5 cellular contexts compared by ENCODE assay signal in the genomic region with DNA sequence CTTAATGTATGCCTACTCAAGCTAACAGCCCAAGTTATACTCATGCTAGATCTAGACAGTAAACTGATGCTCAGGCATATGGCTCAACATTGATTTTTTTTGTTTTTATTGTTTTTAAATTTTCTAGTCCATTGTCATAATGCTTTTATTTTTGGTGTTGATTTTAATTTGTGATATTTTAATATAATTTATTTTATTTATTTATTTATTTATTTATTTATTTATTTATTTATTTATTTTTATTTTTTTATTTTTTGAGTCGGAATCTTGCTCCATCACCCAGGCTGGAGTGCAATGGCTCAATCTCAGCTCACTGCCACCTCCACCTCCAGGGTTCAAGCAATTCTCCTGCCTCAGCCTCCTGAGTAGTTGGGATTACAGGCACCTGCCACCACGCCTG. TPM values are rescaled to one million over a fixed set of nuclear protein-coding genes. Genes with fewer than 3 reads are reported as not detected.
"Had no signal": no experiment of that assay in that cellular context is flagged by ENCODE, and none has a peak within 500 bp of the region (broad histone marks: within the 10 kb centered on the region; RNA-seq: fewer than 3 reads in every experiment).

No MANE protein-coding gene starts in this region.

RNA-seq across cellular contexts. Expression of gene KYNU, which starts 12.9 kb away (rescaled TPM):
- total RNA-seq: activated naive CD4-positive, alpha-beta T cell treated with anti-CD3 and anti-CD28 coated beads for 36 hours; activated naive CD4-positive, alpha-beta T cell treated with anti-CD3 and anti-CD28 coated beads, Interleukin-2, amount 50 U/mL, for 72 hours; activated T-helper 1 cell treated with anti-CD3 and anti-CD28 coated beads, Interleukin-12 subunit alpha, Interleukin-12 subunit beta, Interleukin-2, Interleukin-4 antibody, amounts not matched to agents 30 ng/mL and 10 ng/mL and 1 ng/mL, durations not matched to agents 14 hours and 24 hours and 36 hours; activated T-helper 2 cell treated with anti-CD3 and anti-CD28 coated beads, Interferon-gamma antibody, Interleukin-2, Interleukin-4, amounts not matched to agents 10 μg/mL and 5 μg/mL and 100 μg/mL, durations not matched to agents 14 hours and 24 hours and 36 hours; chondrocyte had no signal
